In genomic region chr6:158999669-159000403, GRCh38 we compare ENCODE assay signal across 8 cellular contexts. TPM values are rescaled to one million over a fixed set of nuclear protein-coding genes. Genes with fewer than 3 reads are reported as not detected.
DNase-seq lines count a peak whose midpoint lies in the region; ATAC-seq and TF ChIP-seq lines count a peak whose summit lies in the region.

A gene with protein sequence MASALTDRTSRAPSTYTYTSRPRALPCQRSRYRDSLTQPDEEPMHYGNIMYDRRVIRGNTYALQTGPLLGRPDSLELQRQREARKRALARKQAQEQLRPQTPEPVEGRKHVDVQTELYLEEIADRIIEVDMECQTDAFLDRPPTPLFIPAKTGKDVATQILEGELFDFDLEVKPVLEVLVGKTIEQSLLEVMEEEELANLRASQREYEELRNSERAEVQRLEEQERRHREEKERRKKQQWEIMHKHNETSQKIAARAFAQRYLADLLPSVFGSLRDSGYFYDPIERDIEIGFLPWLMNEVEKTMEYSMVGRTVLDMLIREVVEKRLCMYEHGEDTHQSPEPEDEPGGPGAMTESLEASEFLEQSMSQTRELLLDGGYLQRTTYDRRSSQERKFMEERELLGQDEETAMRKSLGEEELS (minus strand): TSS chr6:159000202. CDS start chr6:158999550, 652 bp downstream.

- H3K27ac ChIP-seq in left ventricle myocardium inferior (replicated peaks) (peak within 1 kb of the TSS; percentile 91), upper lobe of right lung (peak within 1 kb of the TSS; percentile 88)

- H3K9me3 ChIP-seq in left ventricle myocardium inferior (replicated peaks) (no peaks in the 10 kb centered on the region), upper lobe of right lung (no peaks in the 10 kb centered on the region)

- peak; percentile 90 for ATAC-seq in HG02852 (IDR thresholded peaks at IDR 0.05; ENCODE audit: unreplicated experiment)
- peak; percentile 96 for ATAC-seq in upper lobe of right lung

- H3K4me3 ChIP-seq in left ventricle myocardium inferior (peak within 1 kb of the TSS; percentile 88), upper lobe of right lung (peak within 1 kb of the TSS; percentile 71)

- intact Hi-C loops in left ventricle myocardium inferior (cut with micrococcal nuclease) = loop anchor here (10.0 kb wide), 1 partner anchor 135 kb away; no protein-coding TSS in a partner anchor
- intact Hi-C loops in posterior vena cava (cut with DNase I) = no loop called here
- intact Hi-C loops in upper lobe of right lung (cut with DNase I) = no loop called here

- peaks cover 30% of the 10 kb centered on the region for H3K4me1 ChIP-seq in left ventricle myocardium inferior
- H3K4me1 ChIP-seq in upper lobe of right lung = peaks cover 11% of the 10 kb centered on the region

- DNase-seq in GM13976 (ENCODE audit: low spot score) = peak; percentile 99
- peak; percentile 81 for DNase-seq in NCI-H1436 treated with DMSO at 0.1 percent for 48 hours (lab: John Stamatoyannopoulos, UW)
- DNase-seq in T follicular helper cell (ENCODE audit: low read depth) = peak; percentile 78
- DNase-seq in amniotic stem cell (lab: John Stamatoyannopoulos, UW) = peak; percentile 84
- peak; percentile 93 for DNase-seq in left ventricle myocardium inferior
- DNase-seq in posterior vena cava (ENCODE audit: low spot score) = peak; percentile 97
- peak; percentile 97 for DNase-seq in upper lobe of right lung

- H3K36me3 ChIP-seq in left ventricle myocardium inferior (no peaks in the 10 kb centered on the region), upper lobe of right lung (no peaks in the 10 kb centered on the region)

- no peaks in the 10 kb centered on the region for H3K27me3 ChIP-seq in left ventricle myocardium inferior (ENCODE audit: low read depth)
- H3K27me3 ChIP-seq in upper lobe of right lung = no peaks in the 10 kb centered on the region

- in situ Hi-C loops in GM13976 (cut with MboI; ENCODE audit: low sequenced_read_pairs, unreplicated experiment) = loop anchor here (10.0 kb wide), 2 partner anchors 105 to 135 kb away; no protein-coding TSS in a partner anchor

- TF ChIP-seq CTCF in GM13976 (IDR thresholded peaks at IDR 0.05; ENCODE audit: borderline replicate concordance, control extremely low read depth, extremely low read depth, insufficient read depth, missing control alignments) (no peak), left ventricle myocardium inferior (IDR thresholded peaks at IDR 0.05; ENCODE audit: borderline replicate concordance) (peak; percentile 33), upper lobe of right lung (IDR thresholded peaks at IDR 0.05) (peak; percentile 31)

RNA-seq across cellular contexts. Expression of the gene that starts here (rescaled TPM):
- total RNA-seq in left ventricle myocardium inferior = 11.9 TPM
- total RNA-seq in posterior vena cava = 1 to 10 TPM; 6.9 to 7.9 TPM
- 17.2 TPM for total RNA-seq in upper lobe of right lung

Comparison
In these comparisons a context has a peak if more than half of its experiments do, and no peak if none do; other contexts are left out.
1. Peak in every context shown above with its lines: DNase-seq, ATAC-seq, H3K4me3 ChIP-seq and H3K27ac ChIP-seq.